Comparison of ENCODE assay signal across 17 cellular contexts in genomic region chr6:128244751-128245405, GRCh38.
DNase-seq lines count a peak whose midpoint lies in the region; ATAC-seq and TF ChIP-seq lines count a peak whose summit lies in the region.
"Had no signal": no experiment of that assay in that cellular context is flagged by ENCODE, and none has a peak within 500 bp of the region (broad histone marks: within the 10 kb centered on the region; RNA-seq: fewer than 3 reads in every experiment).

No MANE protein-coding gene starts in this region.

- no peak overlapping the region for H3K4me3 ChIP-seq in MM.1S (ENCODE audit: low read length)
- H3K4me3 ChIP-seq: HAP-1 had no signal

- TF ChIP-seq CTCF in MM.1S (IDR thresholded peaks at IDR 0.05; ENCODE audit: low read length), result no peak

- no peaks in the 10 kb centered on the region for H3K9me3 ChIP-seq in MM.1S (replicated peaks; ENCODE audit: insufficient read depth, low read length)
- H3K9me3 ChIP-seq: HAP-1 had no signal

- no peak overlapping the region for H3K9ac ChIP-seq in MM.1S (ENCODE audit: low read length)

- no peaks in the 10 kb centered on the region for H3K4me1 ChIP-seq in MM.1S (ENCODE audit: low read length)
- H3K4me1 ChIP-seq: HAP-1 had no signal

- H3K4me1 Mint-ChIP-seq in stimulated activated memory B cell treated with anti-CD40 and anti-IgM and Interleukin-4, amounts not matched to agents 10 μg/mL and 1 μg/mL and 100 μg/mL, for 72 hours, result peaks cover 10% of the 10 kb centered on the region

- H3K27ac Mint-ChIP-seq in stimulated activated memory B cell treated with anti-CD40 and anti-IgM and Interleukin-4, amounts not matched to agents 10 μg/mL and 1 μg/mL and 100 μg/mL, for 72 hours, result no peak overlapping the region
- H3K27ac Mint-ChIP-seq: CD14-positive monocyte, IgD-negative memory B cell had no signal

- no peaks in the 10 kb centered on the region for H3K27me3 ChIP-seq in MM.1S (replicated peaks; ENCODE audit: insufficient read depth, low read length)

- H3K4me3 Mint-ChIP-seq in stimulated activated memory B cell treated with anti-CD40 and anti-IgM and Interleukin-4, amounts not matched to agents 10 μg/mL and 1 μg/mL and 100 μg/mL, for 72 hours, result no peak overlapping the region
- H3K4me3 Mint-ChIP-seq: CD14-positive monocyte, IgD-negative memory B cell had no signal

- H2AFZ ChIP-seq in MM.1S (ENCODE audit: low read length), result no peak overlapping the region

- no peak overlapping the region for H3K4me2 ChIP-seq in MM.1S (ENCODE audit: low read depth, low read length)

- no peak overlapping the region for H3K27ac ChIP-seq in MM.1S (ENCODE audit: low read length)

- DNase-seq in ELR (ENCODE audit: low read depth), result peak; percentile 6
- DNase-seq in MM.1S, result peak; percentile 8
- DNase-seq in astrocyte of the hippocampus (ENCODE audit: low read depth, low spot score), result peak; percentile 49
- peak; percentile 58 for DNase-seq in iris pigment epithelial cell (ENCODE audit: low read depth)
- no peak for DNase-seq in SKM-1 (lab: John Stamatoyannopoulos, UW; ENCODE audit: unreplicated experiment)
- DNase-seq: Calu3, GF-D8, NCI-H146, NCI-H2227 treated with DMSO at 0.1 percent for 48 hours, NCI-H69, Right ventricle myocardium superior had no signal

- H3K36me3 ChIP-seq in MM.1S (replicated peaks; ENCODE audit: insufficient read depth, low read length), result no peaks in the 10 kb centered on the region
- H3K36me3 ChIP-seq: HAP-1 had no signal

- ATAC-seq in esophagus mucosa, result no peak
- ATAC-seq in HG03108 (IDR thresholded peaks at IDR 0.05; ENCODE audit: unreplicated experiment), result no peak
- no peak for ATAC-seq in stimulated activated memory B cell treated with anti-CD40 and anti-IgM and Interleukin-4, amounts not matched to agents 10 μg/mL and 1 μg/mL and 100 μg/mL, for 72 hours

- no peaks in the 10 kb centered on the region for H3K27me3 Mint-ChIP-seq in stimulated activated memory B cell treated with anti-CD40 and anti-IgM and Interleukin-4, amounts not matched to agents 10 μg/mL and 1 μg/mL and 100 μg/mL, for 72 hours
- H3K27me3 Mint-ChIP-seq: IgD-negative memory B cell had no signal

- H3K79me2 ChIP-seq in MM.1S (ENCODE audit: low read length), result no peaks in the 10 kb centered on the region

- no peaks in the 10 kb centered on the region for H3K9me3 Mint-ChIP-seq in stimulated activated memory B cell treated with anti-CD40 and anti-IgM and Interleukin-4, amounts not matched to agents 10 μg/mL and 1 μg/mL and 100 μg/mL, for 72 hours

- H4K20me1 ChIP-seq in MM.1S (ENCODE audit: insufficient read depth, low read length), result no peaks in the 10 kb centered on the region

- H3F3A ChIP-seq in MM.1S (ENCODE audit: insufficient read depth, low read length), result no peaks in the 10 kb centered on the region

- H3K36me3 Mint-ChIP-seq in stimulated activated memory B cell treated with anti-CD40 and anti-IgM and Interleukin-4, amounts not matched to agents 10 μg/mL and 1 μg/mL and 100 μg/mL, for 72 hours, result no peaks in the 10 kb centered on the region
- H3K36me3 Mint-ChIP-seq: CD14-positive monocyte, IgD-negative memory B cell had no signal

- H3K9me2 ChIP-seq in MM.1S (replicated peaks; ENCODE audit: insufficient read depth, low read length), result no peaks in the 10 kb centered on the region
